In the genomic region with DNA sequence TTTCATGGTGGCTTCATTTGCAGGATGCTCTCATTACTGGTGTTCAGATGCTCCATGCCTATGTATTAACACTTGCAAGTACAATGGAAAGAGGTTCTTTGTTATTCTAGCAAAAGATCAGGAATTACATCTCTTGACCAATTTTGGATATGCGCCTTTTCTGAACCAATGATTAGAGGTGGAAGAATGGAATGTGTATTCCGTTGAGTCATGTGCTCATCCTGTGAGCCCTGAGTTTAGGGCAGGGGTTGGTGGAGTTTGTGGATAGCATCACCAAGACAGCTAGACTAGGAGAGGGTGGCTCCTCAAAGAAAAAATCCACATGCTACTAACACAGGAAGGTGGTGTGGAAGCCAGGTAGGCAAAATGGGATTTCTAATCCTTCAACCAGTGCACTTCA, we compare ENCODE assay signal across 23 cellular contexts.
A peak's percentile ranks its signal among the peaks of the same experiment; 100 is the strongest.
DNase-seq lines count a peak whose midpoint lies in the region; ATAC-seq, FAIRE-seq and TF ChIP-seq lines count a peak whose summit lies in the region.
"Had no signal": no experiment of that assay in that cellular context is flagged by ENCODE, and none has a peak within 500 bp of the region (broad histone marks: within the 10 kb centered on the region; RNA-seq: fewer than 3 reads in every experiment).

No MANE protein-coding gene starts in this region.

- no peaks in the 10 kb centered on the region for H3K36me3 Mint-ChIP-seq in astrocyte (ENCODE audit: low read depth, unreplicated experiment)
- H3K36me3 Mint-ChIP-seq in GM23338 (ENCODE audit: low read depth), result peaks cover 13% of the 10 kb centered on the region
- no peaks in the 10 kb centered on the region for H3K36me3 Mint-ChIP-seq in activated T-cell treated with anti-CD3 and anti-CD28 coated beads, Interleukin-2, amount 50 U/mL, for 24 hours (ENCODE audit: low read depth)
- H3K36me3 Mint-ChIP-seq: CD4-positive, CD25-positive, alpha-beta regulatory T cell; CD8-positive, alpha-beta memory T cell had no signal

- H3K27me3 ChIP-seq in KMS-11 (ENCODE audit: insufficient read depth, low read depth) (no peaks in the 10 kb centered on the region), astrocyte (ENCODE audit: insufficient read depth, low read length) (no peaks in the 10 kb centered on the region), GM23338 (ENCODE audit: insufficient read depth) (no peaks in the 10 kb centered on the region)
- H3K27me3 ChIP-seq: BE2C had no signal

- H3K9ac ChIP-seq in KMS-11 (no peak overlapping the region), astrocyte (ENCODE audit: low read length) (no peak overlapping the region)

- peaks cover 30% of the 10 kb centered on the region for H3K4me1 ChIP-seq in KMS-11 (ENCODE audit: low read depth, poor library complexity, severe bottlenecking)
- H3K4me1 ChIP-seq in astrocyte (ENCODE audit: insufficient read depth, low read length), result peaks cover 13% of the 10 kb centered on the region
- peaks cover 18% of the 10 kb centered on the region for H3K4me1 ChIP-seq in GM23338 (ENCODE audit: insufficient read depth)

- H3K9me2 ChIP-seq in GM23338 (ENCODE audit: insufficient read depth), result no peaks in the 10 kb centered on the region

- no peak overlapping the region for H2AFZ ChIP-seq in KMS-11 (ENCODE audit: low read depth)
- H2AFZ ChIP-seq in astrocyte (ENCODE audit: low read depth, low read length), result no peak overlapping the region
- H2AFZ ChIP-seq in GM23338, result no peak overlapping the region

- H3K9me3 ChIP-seq in astrocyte (ENCODE audit: insufficient read depth, low read depth, low read length), result no peaks in the 10 kb centered on the region
- H3K9me3 ChIP-seq: BE2C had no signal

- H3K4me2 ChIP-seq in KMS-11, result peak overlapping the region; percentile 76
- no peak overlapping the region for H3K4me2 ChIP-seq in astrocyte (ENCODE audit: low read length)
- no peak overlapping the region for H3K4me2 ChIP-seq in GM23338

- no peaks in the 10 kb centered on the region for H4K20me1 ChIP-seq in KMS-11 (ENCODE audit: insufficient read depth)
- H4K20me1 ChIP-seq in astrocyte (ENCODE audit: insufficient read depth, low read length), result no peaks in the 10 kb centered on the region
- H4K20me1 ChIP-seq in GM23338 (replicated peaks; ENCODE audit: insufficient read depth), result no peaks in the 10 kb centered on the region

- TF ChIP-seq CTCF in AG10803 (conservative IDR thresholded peaks at IDR 0.05; ENCODE audit: low read length) (no peak), KMS-11 (conservative IDR thresholded peaks at IDR 0.05; ENCODE audit: low read depth, low read length) (no peak), astrocyte (IDR thresholded peaks at IDR 0.05; ENCODE audit: insufficient read depth, low read depth, low read length) (no peak), GM23338 (conservative IDR thresholded peaks at IDR 0.05; ENCODE audit: low read depth in 2 of 2) (no peak)

- H3K4me3 Mint-ChIP-seq in astrocyte (ENCODE audit: unreplicated experiment) (no peak overlapping the region), GM23338 (no peak overlapping the region)
- no peak overlapping the region for H3K4me3 Mint-ChIP-seq in activated T-cell treated with anti-CD3 and anti-CD28 coated beads, Interleukin-2, amount 50 U/mL, for 24 hours
- H3K4me3 Mint-ChIP-seq: CD4-positive, CD25-positive, alpha-beta regulatory T cell; CD8-positive, alpha-beta memory T cell had no signal

- ATAC-seq in GM23338 (no peak), GM19023 (IDR thresholded peaks at IDR 0.05; ENCODE audit: unreplicated experiment) (no peak)
- ATAC-seq: K562 had no signal

- H3K79me2 ChIP-seq in KMS-11 (ENCODE audit: insufficient read depth, low read depth), result no peaks in the 10 kb centered on the region
- H3K79me2 ChIP-seq in astrocyte (ENCODE audit: insufficient read depth, low read length), result no peaks in the 10 kb centered on the region
- no peaks in the 10 kb centered on the region for H3K79me2 ChIP-seq in GM23338 (replicated peaks; ENCODE audit: insufficient read depth)

- DNase-seq in AG10803 (ENCODE audit: low read depth) (peak; percentile 35), ELR (ENCODE audit: low read depth) (peak; percentile 46), astrocyte (ENCODE audit: low read depth) (no peak), GM23338 (ENCODE audit: low spot score) (no peak), NCI-H69 (lab: John Stamatoyannopoulos, UW) (no peak)
- no peak for DNase-seq in activated T-cell treated with anti-CD3 and anti-CD28 coated beads, Interleukin-2, amount 50 U/mL, for 24 hours
- DNase-seq: 8988T; CD4-positive, CD25-positive, alpha-beta regulatory T cell; CD8-positive, alpha-beta memory T cell; COR-L47; DMS 273 treated with DMSO at 0.1 percent for 48 hours; DMS53; DND-41; GF-D8; GOT3; H7; Karpas-422 had no signal

- H3K27ac ChIP-seq in KMS-11 (no peak overlapping the region), astrocyte (ENCODE audit: low read depth, low read length) (no peak overlapping the region), GM23338 (ENCODE audit: low read depth) (no peak overlapping the region)
- H3K27ac ChIP-seq: HL-60 had no signal

- H3K4me3 ChIP-seq in AG10803 (ENCODE audit: low read length), result no peak overlapping the region
- H3K4me3 ChIP-seq in KMS-11 (IDR thresholded peaks at IDR 0.05; ENCODE audit: insufficient read depth, low read depth, low read length), result no peak overlapping the region
- no peak overlapping the region for H3K4me3 ChIP-seq in astrocyte (ENCODE audit: insufficient read depth, low read depth, low read length)
- no peak overlapping the region for H3K4me3 ChIP-seq in GM23338
- H3K4me3 ChIP-seq: GM12878, K562 had no signal

- peak; percentile 85 for FAIRE-seq in astrocyte (lab: Jason Lieb, UNC)
- FAIRE-seq: GM12878, K562 had no signal

- no peaks in the 10 kb centered on the region for H3K27me3 Mint-ChIP-seq in astrocyte (ENCODE audit: low read depth, unreplicated experiment)
- peaks cover 5% of the 10 kb centered on the region for H3K27me3 Mint-ChIP-seq in GM23338 (ENCODE audit: insufficient read depth, low read depth, poor library complexity)
- peaks cover 8% of the 10 kb centered on the region for H3K27me3 Mint-ChIP-seq in activated T-cell treated with anti-CD3 and anti-CD28 coated beads, Interleukin-2, amount 50 U/mL, for 24 hours

- H3K27ac Mint-ChIP-seq in astrocyte (ENCODE audit: unreplicated experiment) (no peak overlapping the region), GM23338 (no peak overlapping the region)
- H3K27ac Mint-ChIP-seq in activated T-cell treated with anti-CD3 and anti-CD28 coated beads, Interleukin-2, amount 50 U/mL, for 24 hours, result no peak overlapping the region
- H3K27ac Mint-ChIP-seq: CD4-positive, CD25-positive, alpha-beta regulatory T cell; CD8-positive, alpha-beta memory T cell had no signal

- H3K9me3 Mint-ChIP-seq in astrocyte (ENCODE audit: unreplicated experiment) (no peaks in the 10 kb centered on the region), GM23338 (peaks cover 14% of the 10 kb centered on the region; the same call in 2 of the 3 replicates)
- H3K9me3 Mint-ChIP-seq in activated T-cell treated with anti-CD3 and anti-CD28 coated beads, Interleukin-2, amount 50 U/mL, for 24 hours, result no peaks in the 10 kb centered on the region
- H3K9me3 Mint-ChIP-seq: CD4-positive, CD25-positive, alpha-beta regulatory T cell; CD8-positive, alpha-beta memory T cell had no signal

- H3K4me1 Mint-ChIP-seq in astrocyte (ENCODE audit: low read depth, unreplicated experiment) (peaks cover 12% of the 10 kb centered on the region), GM23338 (peaks cover 16% of the 10 kb centered on the region)
- no peaks in the 10 kb centered on the region for H3K4me1 Mint-ChIP-seq in activated T-cell treated with anti-CD3 and anti-CD28 coated beads, Interleukin-2, amount 50 U/mL, for 24 hours (ENCODE audit: low read depth)
- H3K4me1 Mint-ChIP-seq: CD4-positive, CD25-positive, alpha-beta regulatory T cell; CD8-positive, alpha-beta memory T cell had no signal

- H3K36me3 ChIP-seq in KMS-11 (ENCODE audit: insufficient read depth), result no peaks in the 10 kb centered on the region
- H3K36me3 ChIP-seq in astrocyte (ENCODE audit: insufficient read depth, low read length), result no peaks in the 10 kb centered on the region
- no peaks in the 10 kb centered on the region for H3K36me3 ChIP-seq in GM23338 (ENCODE audit: insufficient read depth)
- H3K36me3 ChIP-seq: BE2C had no signal

- H3F3A ChIP-seq in GM23338 (replicated peaks; ENCODE audit: low read depth), result no peaks in the 10 kb centered on the region

TF ChIP-seq in GM23338, 12 proteins besides CTCF, POLR2A, EP300 and RAD21 (continues in another document):
- no peak for TF ChIP-seq NANOG (IDR thresholded peaks at IDR 0.05; ENCODE audit: borderline replicate concordance)
- no peak for TF ChIP-seq ETS1 (IDR thresholded peaks at IDR 0.05)

Comparison
In these comparisons a context has a peak if more than half of its experiments do, and no peak if none do; other contexts are left out.
1. DNase-seq: peak in AG10803 (single experiment) and ELR (single experiment); none in astrocyte (single experiment), GM23338 (single experiment), activated T-cell treated with anti-CD3 and anti-CD28 coated beads, Interleukin-2, amount 50 U/mL, for 24 hours (single experiment) and NCI-H69 (single experiment).